11 cellular contexts compared by ENCODE assay signal in genomic region chr9:127987103-127987614, GRCh38. TPM values are rescaled to one million over a fixed set of nuclear protein-coding genes. Genes with fewer than 3 reads are reported as not detected.
DNase-seq lines count a peak whose midpoint lies in the region; ATAC-seq and TF ChIP-seq lines count a peak whose summit lies in the region.
"Had no signal": no experiment of that assay in that cellular context is flagged by ENCODE, and none has a peak within 500 bp of the region (broad histone marks: within the 10 kb centered on the region; RNA-seq: fewer than 3 reads in every experiment).

No MANE protein-coding gene starts in this region.

- TF ChIP-seq CTCF in Calu3 (IDR thresholded peaks at IDR 0.05; ENCODE audit: unreplicated experiment) = no peak
- TF ChIP-seq CTCF in IMR-90 (conservative IDR thresholded peaks at IDR 0.05; ENCODE audit: low read depth, low read length) = no peak
- TF ChIP-seq CTCF in mammary epithelial cell (conservative IDR thresholded peaks at IDR 0.05 in 1 of 2, IDR thresholded peaks at IDR 0.05 in 1 of 2; ENCODE audit: extremely low read depth in 1 of 2, insufficient read depth in 1 of 2, low read depth in 1 of 2, low read length in 2 of 2) = no peak

- no peaks in the 10 kb centered on the region for H3K79me1 ChIP-seq in IMR-90 (ENCODE audit: low read depth in 1 of 2, low read length in 2 of 2)

- no peak overlapping the region for H3K56ac ChIP-seq in IMR-90 (ENCODE audit: extremely low read depth, insufficient read depth, low read length)

- H2AK9ac ChIP-seq in IMR-90 (replicated peaks; ENCODE audit: low read depth, low read length, poor library complexity) = no peak overlapping the region

- H4K20me1 ChIP-seq in IMR-90 (ENCODE audit: insufficient read depth, low read length) = no peaks in the 10 kb centered on the region
- no peaks in the 10 kb centered on the region for H4K20me1 ChIP-seq in mammary epithelial cell (ENCODE audit: insufficient read depth, low read length)

- no peaks in the 10 kb centered on the region for H3K9me3 Mint-ChIP-seq in Calu3 (ENCODE audit: low read depth, unreplicated experiment)
- no peaks in the 10 kb centered on the region for H3K9me3 Mint-ChIP-seq in naive B cell
- H3K9me3 Mint-ChIP-seq: dendritic cell treated with granulocyte-macrophage colony-stimulating factor and Interleukin-4, amounts not matched to agents 40 ng/mL and 50 ng/mL, for 4 days had no signal

- H4K91ac ChIP-seq in IMR-90 (ENCODE audit: insufficient read depth, low read depth, low read length) = no peak overlapping the region

- in situ Hi-C loops in IMR-90 (cut with MboI; ENCODE audit: low sequenced_read_pairs) = no loop called here
- in situ Hi-C loops in mammary epithelial cell (cut with MboI; ENCODE audit: low sequenced_read_pairs in 2 of 2) = no loop called here

- H4K8ac ChIP-seq in IMR-90 (ENCODE audit: low read depth in 2 of 2, low read length in 2 of 2) = no peak overlapping the region

- H3K27me3 ChIP-seq in IMR-90 (ENCODE audit: control insufficient read depth, insufficient read depth, low read length) (no peaks in the 10 kb centered on the region), mammary epithelial cell (ENCODE audit: insufficient read depth, low read length) (no peaks in the 10 kb centered on the region)

- 70% methylated on average over 3 of the region's 9 CpGs; no CpG with 5 or more reads in 1 of the 2 experiments for WGBS in IMR-90 (ENCODE audit: extremely low coverage in 2 of 2, insufficient read length in 1 of 2), 2 experiments
- 84% methylated on average over 9 of the region's 9 CpGs for WGBS in mammary epithelial cell (ENCODE audit: low coverage, missing lambda C conversion rate)

- ATAC-seq in IMR-90 (ENCODE audit: low read depth) (0 out of 2 replicates have a peak, but pooled peaks have one; percentile 37), naive B cell (ENCODE audit: low read depth in 2 of 2) (peak; percentile 13 to 22), HG03565 (IDR thresholded peaks at IDR 0.05; ENCODE audit: unreplicated experiment) (no peak), HG02852 (IDR thresholded peaks at IDR 0.05; ENCODE audit: unreplicated experiment) (no peak)

- no peak overlapping the region for H2BK5ac ChIP-seq in IMR-90 (ENCODE audit: low read depth, low read length, poor library complexity, severe bottlenecking)

- TF ChIP-seq POLR2A in IMR-90 (IDR thresholded peaks at IDR 0.05; ENCODE audit: low read depth, low read length) = no peak

- no peak overlapping the region for H4K5ac ChIP-seq in IMR-90 (ENCODE audit: low read depth, low read length)

- H2AFZ ChIP-seq in IMR-90 (replicated peaks; ENCODE audit: low read length, poor library complexity) (peak overlapping the region; percentile 61), mammary epithelial cell (ENCODE audit: low read depth, low read length) (no peak overlapping the region)
- H2AFZ ChIP-seq: parathyroid adenoma had no signal

- no peak overlapping the region for H3K23ac ChIP-seq in IMR-90 (ENCODE audit: low read depth, low read length)

- no peaks in the 10 kb centered on the region for H3K36me3 ChIP-seq in IMR-90 (ENCODE audit: control insufficient read depth, insufficient read depth, low read length)
- H3K36me3 ChIP-seq in mammary epithelial cell (ENCODE audit: insufficient read depth, low read length) = no peaks in the 10 kb centered on the region

- H3K4me1 ChIP-seq in IMR-90 (ENCODE audit: control insufficient read depth, insufficient read depth, low read length) = no peaks in the 10 kb centered on the region
- H3K4me1 ChIP-seq in mammary epithelial cell (ENCODE audit: insufficient read depth, low read length) = peaks cover 2% of the 10 kb centered on the region
- H3K4me1 ChIP-seq: parathyroid adenoma had no signal

- H3K9me3 ChIP-seq in IMR-90 (ENCODE audit: control insufficient read depth, insufficient read depth, low read length) (no peaks in the 10 kb centered on the region), mammary epithelial cell (replicated peaks; ENCODE audit: insufficient read depth, low read length) (no peaks in the 10 kb centered on the region)

- CTCF ChIA-PET in Calu3 (lab: Charles Lee) (interaction anchor here (0.8 to 1.2 kb wide), 3 partner anchors 11 to 43 kb away, joined by 3 to 4 read pairs (median 4); no protein-coding TSS in a partner anchor), IMR-90 (lab: Yijun Ruan, JAX) (no interaction called here), mammary epithelial cell (lab: Charles Lee; ENCODE audit: low non-redundant PET) (interaction anchor here (0.6 kb wide), 1 partner anchor 865 kb away, joined by 3 read pairs; no protein-coding TSS in a partner anchor)

- H3K9me1 ChIP-seq in IMR-90 (ENCODE audit: insufficient read depth, low read length) = no peaks in the 10 kb centered on the region

- H3K4ac ChIP-seq in IMR-90 (ENCODE audit: low read depth, low read length) = no peak overlapping the region

- H3K9ac ChIP-seq in IMR-90 (ENCODE audit: low read depth, low read length) (no peak overlapping the region), mammary epithelial cell (ENCODE audit: insufficient read depth, low read length) (no peak overlapping the region)
- H3K9ac ChIP-seq: parathyroid adenoma had no signal

- H3K4me3 Mint-ChIP-seq in Calu3 (ENCODE audit: low read depth, unreplicated experiment) (no peak overlapping the region), naive B cell (peak overlapping the region in 4 of 8 donors; percentile 10 to 72 (median 28))
- H3K4me3 Mint-ChIP-seq: dendritic cell treated with granulocyte-macrophage colony-stimulating factor and Interleukin-4, amounts not matched to agents 40 ng/mL and 50 ng/mL, for 4 days had no signal

- H3K27ac ChIP-seq in IMR-90 (ENCODE audit: insufficient read depth, low read length) = no peak overlapping the region
- H3K27ac ChIP-seq in mammary epithelial cell (ENCODE audit: insufficient read depth, low read depth, low read length) = no peak overlapping the region
- H3K27ac ChIP-seq: parathyroid adenoma had no signal

- H3K27ac Mint-ChIP-seq in Calu3 (ENCODE audit: unreplicated experiment) (peak overlapping the region; percentile 73), naive B cell (peak overlapping the region; percentile 74 to 97 (median 92))
- H3K27ac Mint-ChIP-seq: dendritic cell treated with granulocyte-macrophage colony-stimulating factor and Interleukin-4, amounts not matched to agents 40 ng/mL and 50 ng/mL, for 4 days had no signal

- POLR2A ChIA-PET in IMR-90 (lab: Charles Lee; ENCODE audit: unreplicated experiment) = no interaction called here

- no peak overlapping the region for H2BK20ac ChIP-seq in IMR-90 (ENCODE audit: low read depth, low read length)

- BruUV-seq in Calu3 (replicated peaks; lab: Mats Ljungman, UMichigan) (no TSS peak), IMR-90 (replicated peaks; lab: Mats Ljungman, UMichigan) (no TSS peak), mammary epithelial cell (replicated peaks; lab: Mats Ljungman, UMichigan) (no TSS peak)

- H3K4me3 ChIP-seq in IMR-90 (ENCODE audit: insufficient read depth, low read depth, low read length) = no peak overlapping the region
- no peak overlapping the region for H3K4me3 ChIP-seq in mammary epithelial cell (replicated peaks in 1 of 3; ENCODE audit: insufficient read depth in 1 of 3, low read depth in 2 of 3, low read length in 3 of 3)

- no peaks in the 10 kb centered on the region for H3K79me2 ChIP-seq in mammary epithelial cell (ENCODE audit: insufficient read depth, low read length)
- H3K79me2 ChIP-seq: parathyroid adenoma had no signal

- H3K4me1 Mint-ChIP-seq in Calu3 (ENCODE audit: low read depth, unreplicated experiment) = peaks cover 27% of the 10 kb centered on the region
- peaks cover 45 to 84% (median 59%) of the 10 kb centered on the region in 3 donors for H3K4me1 Mint-ChIP-seq in naive B cell

- no peak overlapping the region for H2BK120ac ChIP-seq in IMR-90 (ENCODE audit: low read depth, low read length)

- no peak overlapping the region for H3K4me2 ChIP-seq in IMR-90 (ENCODE audit: low read depth, low read length)
- no peak overlapping the region for H3K4me2 ChIP-seq in mammary epithelial cell (ENCODE audit: insufficient read depth, low read depth, low read length)

- peak; percentile 82 for DNase-seq in Calu3
- no peak for DNase-seq in IMR-90
- DNase-seq in mammary epithelial cell = peak; percentile 63
- DNase-seq in naive B cell = no peak
- no peak for DNase-seq in CD1c-positive myeloid dendritic cell (ENCODE audit: extremely low spot score)
- DNase-seq in SIG-M5 treated with dmso at 0.1 percent for 504 hours (lab: John Stamatoyannopoulos, UW; ENCODE audit: unreplicated experiment) = no peak
- DNase-seq: NCI-H187 had no signal

- H3K36me3 Mint-ChIP-seq in Calu3 (ENCODE audit: insufficient read depth, unreplicated experiment) = peaks cover 13% of the 10 kb centered on the region
- peaks cover 0 to 5% of the 10 kb centered on the region in 2 donors for H3K36me3 Mint-ChIP-seq in naive B cell

- no peak for TF ChIP-seq RAD21 in IMR-90 (IDR thresholded peaks at IDR 0.05; ENCODE audit: low read length)

- 0 out of 2 replicates have a peak overlapping the region, but pooled peaks have one; percentile 2 for H3K14ac ChIP-seq in IMR-90 (replicated peaks; ENCODE audit: low read depth, low read length)

- no peak overlapping the region for H3K18ac ChIP-seq in IMR-90 (ENCODE audit: low read depth, low read length)

- no peak overlapping the region for H2BK15ac ChIP-seq in IMR-90 (ENCODE audit: low read depth, low read length)

- dilution Hi-C loops in IMR-90 (cut with HindIII; ENCODE audit: low sequenced_read_pairs, unreplicated experiment) = no loop called here
- dilution Hi-C loops in mammary epithelial cell (cut with HindIII; ENCODE audit: low sequenced_read_pairs) = loop anchor here (10.0 kb wide), 1 partner anchor 58 kb away; no protein-coding TSS in a partner anchor

- intact Hi-C loops in Calu3 (cut with micrococcal nuclease; ENCODE audit: unreplicated experiment) (no loop called here), IMR-90 (cut with micrococcal nuclease) (no loop called here), mammary epithelial cell (cut with micrococcal nuclease) (no loop called here)

- H2AK5ac ChIP-seq in IMR-90 (ENCODE audit: low read depth, low read length) = no peak overlapping the region

- H3K27me3 Mint-ChIP-seq in Calu3 (ENCODE audit: unreplicated experiment) = no peaks in the 10 kb centered on the region
- H3K27me3 Mint-ChIP-seq in naive B cell = no peaks in the 10 kb centered on the region

RNA-seq across cellular contexts. Expression of gene EEIG1, which starts 6.4 kb away (rescaled TPM):
- 80.7 and 84.6 TPM in 2 replicates for total RNA-seq in Calu3 (2022)
- 1.1 TPM in 2 replicates for total RNA-seq in IMR-90 (2012; rRNA removed)
- 17.5 and 23.2 TPM in 2 replicates for polyA plus RNA-seq in IMR-90 (2012; rRNA removed)
- 10.6 and 14.3 TPM in 2 replicates for polyA plus RNA-seq in IMR-90 (2012; cell fraction: cytosol; rRNA removed)
- polyA plus RNA-seq in IMR-90 (2012; cell fraction: nucleus; rRNA removed; ENCODE audit: low replicate concordance) = 21.3 and 38.9 TPM in 2 replicates
- total RNA-seq in mammary epithelial cell = 10 to 100 TPM; 23.0 to 29.3 TPM
- 17.1 TPM for polyA plus RNA-seq in mammary epithelial cell
- polyA minus RNA-seq in mammary epithelial cell = 11.3 TPM
- 10 to 100 TPM; 12.3 to 36.9 (median 21.6) TPM for polyA plus RNA-seq in naive B cell (ENCODE audit: low read depth in 6 of 6)

RNA-seq across cellular contexts. Expression of gene DPM2, which starts 49.5 kb away (rescaled TPM):
- total RNA-seq in Calu3 (2022) = 31.5 and 39.9 TPM in 2 replicates
- 10.8 TPM in 2 replicates for total RNA-seq in IMR-90 (2012; rRNA removed)
- polyA plus RNA-seq in IMR-90 (2012; rRNA removed) = 60.6 and 60.9 TPM in 2 replicates
- polyA plus RNA-seq in IMR-90 (2012; cell fraction: cytosol; rRNA removed) = 40.8 and 52.3 TPM in 2 replicates
- polyA plus RNA-seq in IMR-90 (2012; cell fraction: nucleus; rRNA removed; ENCODE audit: low replicate concordance) = 40.3 and 50.7 TPM in 2 replicates
- 10 to 100 TPM; 10.0 to 48.7 TPM for total RNA-seq in mammary epithelial cell
- polyA plus RNA-seq in mammary epithelial cell = 45.2 TPM
- polyA minus RNA-seq in mammary epithelial cell = 74.8 TPM
- polyA plus RNA-seq in naive B cell (ENCODE audit: low read depth in 6 of 6) = 10 to 100 TPM; 46.3 to 78.7 (median 54.2) TPM

RNA-seq across cellular contexts. Expression of gene PIP5KL1, which starts 56.6 kb away (rescaled TPM):
- 0.17 and 1.1 TPM in 2 replicates for total RNA-seq in Calu3 (2022)
- total RNA-seq in IMR-90 (2012; rRNA removed) = 0.28 and 0.36 TPM in 2 replicates
- polyA plus RNA-seq in IMR-90 (2012; rRNA removed) = 2.7 and 3.6 TPM in 2 replicates
- polyA plus RNA-seq in IMR-90 (2012; cell fraction: cytosol; rRNA removed) = 2.5 and 3.4 TPM in 2 replicates
- 22.0 and 36.8 TPM in 2 replicates for polyA plus RNA-seq in IMR-90 (2012; cell fraction: nucleus; rRNA removed; ENCODE audit: low replicate concordance)
- total RNA-seq in mammary epithelial cell = 10 to 100 TPM in 1 of 2 donors, 1 to 10 TPM in 1; 6.7 to 11.8 TPM
- 4.4 TPM for polyA plus RNA-seq in mammary epithelial cell
- polyA minus RNA-seq in mammary epithelial cell = 0.41 TPM
- 1 to 10 TPM in 1 of 6 donors, under 1 TPM in 1, not detected in 4; 0.73 to 1.0 TPM for polyA plus RNA-seq in naive B cell (ENCODE audit: low read depth in 6 of 6)

Comparison
In these comparisons a context has a peak if more than half of its experiments do, and no peak if none do; other contexts are left out.
1. DNase-seq: peak in Calu3 (single experiment) and mammary epithelial cell (single experiment); none in IMR-90 (single experiment), naive B cell (single experiment), CD1c-positive myeloid dendritic cell (single experiment) and SIG-M5 treated with dmso at 0.1 percent for 504 hours (single experiment).
2. ATAC-seq: peak in IMR-90 (single experiment) and naive B cell (2 of 2); none in HG03565 (single experiment) and HG02852 (single experiment).
3. RNA of gene EEIG1, which starts 6.4 kb away (total RNA-seq): 80.7 to 84.6 TPM in Calu3 and 23.0 to 29.3 TPM in mammary epithelial cell; 1.1 TPM in IMR-90; every median in the first group is over 10 times any median in the second.